In genomic region chr9:98530806-98531386, GRCh38 we compare ENCODE assay signal across 22 cellular contexts.
A peak's percentile ranks its signal among the peaks of the same experiment; 100 is the strongest.
DNase-seq lines count a peak whose midpoint lies in the region; ATAC-seq and TF ChIP-seq lines count a peak whose summit lies in the region.
"Had no signal": no experiment of that assay in that cellular context is flagged by ENCODE, and none has a peak within 500 bp of the region (broad histone marks: within the 10 kb centered on the region; RNA-seq: fewer than 3 reads in every experiment).

No MANE protein-coding gene starts in this region.

- no peaks in the 10 kb centered on the region; the same call in 1 of the 2 replicates for H3K27me3 ChIP-seq in Karpas-422 (ENCODE audit: low read length)
- H3K27me3 ChIP-seq in esophagus muscularis mucosa, result peaks cover 0 to 17% (median 0%) of the 10 kb centered on the region in 4 donors
- no peaks in the 10 kb centered on the region for H3K27me3 ChIP-seq in GM23248 (replicated peaks; ENCODE audit: insufficient read depth)
- H3K27me3 ChIP-seq: BLaER1, SJSA1 had no signal

- peak; percentile 40 for ATAC-seq in stimulated activated effector memory CD8-positive, alpha-beta T cell treated with anti-CD3 and anti-CD28 coated beads, Interleukin-12 subunit alpha, Interleukin-12 subunit beta, amount 100 ng/mL, for 72 hours
- no peak for ATAC-seq in HG03159 (IDR thresholded peaks at IDR 0.05; ENCODE audit: unreplicated experiment)
- ATAC-seq: PC-3 had no signal

- peaks cover 4% of the 10 kb centered on the region for H3K9me3 Mint-ChIP-seq in stimulated activated effector memory CD8-positive, alpha-beta T cell treated with anti-CD3 and anti-CD28 coated beads, Interleukin-12 subunit alpha, Interleukin-12 subunit beta, amount 100 ng/mL, for 72 hours
- H3K9me3 Mint-ChIP-seq: HFFc6 had no signal

- H3K27ac Mint-ChIP-seq in stimulated activated effector memory CD8-positive, alpha-beta T cell treated with anti-CD3 and anti-CD28 coated beads, Interleukin-12 subunit alpha, Interleukin-12 subunit beta, amount 100 ng/mL, for 72 hours, result no peak overlapping the region
- H3K27ac Mint-ChIP-seq: CD4-positive, CD25-positive, alpha-beta regulatory T cell; HFFc6; IgD-negative memory B cell had no signal

- H4K20me1 ChIP-seq in Karpas-422 (ENCODE audit: insufficient read depth, low read depth, low read length), result no peaks in the 10 kb centered on the region
- H4K20me1 ChIP-seq in GM23248 (ENCODE audit: insufficient read depth), result no peaks in the 10 kb centered on the region
- H4K20me1 ChIP-seq: BLaER1 had no signal

- intact Hi-C loops in esophagus muscularis mucosa (cut with DNase I), result no loop called here

- no peak for TF ChIP-seq CTCF in esophagus muscularis mucosa (IDR thresholded peaks at IDR 0.05)

- H3K4me1 Mint-ChIP-seq in stimulated activated effector memory CD8-positive, alpha-beta T cell treated with anti-CD3 and anti-CD28 coated beads, Interleukin-12 subunit alpha, Interleukin-12 subunit beta, amount 100 ng/mL, for 72 hours, result no peaks in the 10 kb centered on the region
- H3K4me1 Mint-ChIP-seq: CD4-positive, CD25-positive, alpha-beta regulatory T cell; IgD-negative memory B cell had no signal

- H3K4me1 ChIP-seq in Karpas-422 (ENCODE audit: low read length) (no peaks in the 10 kb centered on the region), esophagus muscularis mucosa (no peaks in the 10 kb centered on the region), GM23248 (ENCODE audit: insufficient read depth) (0 out of 2 replicates have a peak, but pooled peaks cover 6% of the 10 kb centered on the region)
- H3K4me1 ChIP-seq: BLaER1, HAP-1, SJSA1 had no signal

- no peaks in the 10 kb centered on the region for H3K79me2 ChIP-seq in Karpas-422 (ENCODE audit: low read length)
- no peaks in the 10 kb centered on the region for H3K79me2 ChIP-seq in GM23248 (ENCODE audit: insufficient read depth)

- peaks cover 15% of the 10 kb centered on the region for H3F3A ChIP-seq in GM23248 (ENCODE audit: insufficient read depth)

- H3K9ac ChIP-seq in Karpas-422 (ENCODE audit: low read length) (no peak overlapping the region), GM23248 (no peak overlapping the region)
- H3K9ac ChIP-seq: BLaER1 had no signal

- no peak overlapping the region for H3K4me3 ChIP-seq in Karpas-422 (ENCODE audit: low read length)
- no peak overlapping the region for H3K4me3 ChIP-seq in esophagus muscularis mucosa
- no peak overlapping the region for H3K4me3 ChIP-seq in GM23248
- H3K4me3 ChIP-seq: BLaER1, HAP-1, SJSA1 had no signal

- no peaks in the 10 kb centered on the region for H3K36me3 Mint-ChIP-seq in stimulated activated effector memory CD8-positive, alpha-beta T cell treated with anti-CD3 and anti-CD28 coated beads, Interleukin-12 subunit alpha, Interleukin-12 subunit beta, amount 100 ng/mL, for 72 hours
- H3K36me3 Mint-ChIP-seq: CD4-positive, CD25-positive, alpha-beta regulatory T cell; IgD-negative memory B cell had no signal

- H3K9me2 ChIP-seq in Karpas-422 (replicated peaks; ENCODE audit: insufficient read depth, low read length) (no peaks in the 10 kb centered on the region), GM23248 (ENCODE audit: insufficient read depth) (no peaks in the 10 kb centered on the region)

- H3K4me2 ChIP-seq in Karpas-422 (ENCODE audit: low read depth, low read length, poor library complexity, severe bottlenecking) (no peak overlapping the region), GM23248 (ENCODE audit: unreplicated experiment) (no peak overlapping the region)
- H3K4me2 ChIP-seq: BLaER1 had no signal

- H3K27ac ChIP-seq in Karpas-422 (ENCODE audit: low read length) (no peak overlapping the region), esophagus muscularis mucosa (replicated peaks in 1 of 4) (no peak overlapping the region), GM23248 (no peak overlapping the region)
- H3K27ac ChIP-seq: BLaER1, SJSA1 had no signal

- DNase-seq in DMS53 (lab: John Stamatoyannopoulos, UW) (peak; percentile 74), Karpas-422 (peak; percentile 6), esophagus muscularis mucosa (ENCODE audit: extremely low spot score) (peak; percentile 89), GM23248 (no peak)
- no peak for DNase-seq in stimulated activated effector memory CD8-positive, alpha-beta T cell treated with anti-CD3 and anti-CD28 coated beads, Interleukin-12 subunit alpha, Interleukin-12 subunit beta, amount 100 ng/mL, for 72 hours (ENCODE audit: low spot score in 2 of 2)
- no peak for DNase-seq in activated CD4-positive, CD25-positive, alpha-beta regulatory T cell treated with anti-CD3 and anti-CD28 coated beads, Interleukin-2, amount 50 U/mL, for 72 hours
- DNase-seq: CD4-positive, CD25-positive, alpha-beta regulatory T cell; DMS153; GOT3; HFFc6; NCI-H1092 treated with DMSO at 0.1 percent for 48 hours; NCI-H1436; NCI-H187; NCI-H2107; NCI-H524 treated with DMSO at 0.1 percent for 48 hours; NK-92 treated with Interleukin-12 subunit alpha and Interleukin-12 subunit beta, amount 100 ng/mL, for 24 hours; PC-3 had no signal

- WGBS in esophagus muscularis mucosa, result 41% methylated on average over 4 of the region's 6 CpGs
- whole genome bisulfite sequencing in GM23248 (ENCODE audit: low coverage in 1 of 2, low lambda C conversion rate in 2 of 2, missing lambda C conversion rate in 2 of 2), 2 experiments, result 53 to 54% methylated on average over 6 of the region's 6 CpGs

- TF ChIP-seq POLR2A in esophagus muscularis mucosa (IDR thresholded peaks at IDR 0.05; ENCODE audit: low read depth), result no peak

- no peaks in the 10 kb centered on the region for H3K36me3 ChIP-seq in Karpas-422 (ENCODE audit: insufficient read depth, low read length)
- no peaks in the 10 kb centered on the region for H3K36me3 ChIP-seq in esophagus muscularis mucosa
- no peaks in the 10 kb centered on the region for H3K36me3 ChIP-seq in GM23248 (ENCODE audit: low read depth)
- H3K36me3 ChIP-seq: BLaER1, HAP-1, SJSA1 had no signal

- H3K9me3 ChIP-seq in Karpas-422 (ENCODE audit: low read length), result no peaks in the 10 kb centered on the region
- no peaks in the 10 kb centered on the region for H3K9me3 ChIP-seq in esophagus muscularis mucosa
- no peaks in the 10 kb centered on the region for H3K9me3 ChIP-seq in GM23248 (ENCODE audit: low read depth)
- H3K9me3 ChIP-seq: BLaER1, HAP-1, SJSA1 had no signal

- TF ChIP-seq EP300 in esophagus muscularis mucosa (IDR thresholded peaks at IDR 0.05), result no peak

- in situ Hi-C loops in GM23248 (cut with MboI), result no loop called here

- H3K4me3 Mint-ChIP-seq in stimulated activated effector memory CD8-positive, alpha-beta T cell treated with anti-CD3 and anti-CD28 coated beads, Interleukin-12 subunit alpha, Interleukin-12 subunit beta, amount 100 ng/mL, for 72 hours, result no peak overlapping the region
- H3K4me3 Mint-ChIP-seq: CD4-positive, CD25-positive, alpha-beta regulatory T cell; HFFc6; IgD-negative memory B cell had no signal

- H2AFZ ChIP-seq in Karpas-422 (ENCODE audit: low read length), result no peak overlapping the region
- no peak overlapping the region for H2AFZ ChIP-seq in GM23248

Comparison
In these comparisons a context has a peak if more than half of its experiments do, and no peak if none do; other contexts are left out.
1. DNase-seq: peak in DMS53 (single experiment), Karpas-422 (single experiment) and esophagus muscularis mucosa (single experiment); none in stimulated activated effector memory CD8-positive, alpha-beta T cell treated with anti-CD3 and anti-CD28 coated beads, Interleukin-12 subunit alpha, Interleukin-12 subunit beta, amount 100 ng/mL, for 72 hours (0 of 2), GM23248 (single experiment) and activated CD4-positive, CD25-positive, alpha-beta regulatory T cell treated with anti-CD3 and anti-CD28 coated beads, Interleukin-2, amount 50 U/mL, for 72 hours (single experiment).